In the genomic region with DNA sequence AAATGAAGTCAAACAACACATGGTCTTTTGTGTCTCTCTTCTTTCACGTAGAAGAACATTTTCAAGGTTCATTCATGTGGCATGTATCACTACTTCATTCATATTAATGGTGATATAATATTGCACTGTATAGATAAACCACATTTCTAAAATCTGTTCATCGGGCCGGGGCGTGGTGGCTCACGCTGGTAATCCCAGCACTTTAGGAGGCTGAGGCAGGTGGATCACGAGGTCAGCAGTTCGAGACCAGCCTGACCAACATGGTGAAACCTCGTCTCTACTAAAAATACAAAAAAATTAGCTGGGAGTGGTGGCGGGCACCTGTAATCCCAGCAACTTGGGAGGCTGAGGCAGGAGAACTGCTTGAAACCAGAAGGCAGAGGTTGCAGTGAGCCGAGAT, we compare ENCODE assay signal across 3 cellular contexts. TPM values are rescaled to one million over a fixed set of nuclear protein-coding genes. Genes with fewer than 3 reads are reported as not detected.
"Had no signal": no experiment of that assay in that cellular context is flagged by ENCODE, and none has a peak within 500 bp of the region (broad histone marks: within the 10 kb centered on the region; RNA-seq: fewer than 3 reads in every experiment).

No MANE protein-coding gene starts in this region.

RNA-seq across cellular contexts. Expression of gene CA14, which starts 29.3 kb away (rescaled TPM):
- total RNA-seq: LHCN-M2, M059J, NCI-H460 had no signal

RNA-seq across cellular contexts. Expression of gene C1orf54, which starts 44.3 kb away (rescaled TPM):
- total RNA-seq: NCI-H460 had no signal
